In genomic region chr2:1976725-1977416, GRCh38 we compare ENCODE assay signal across 14 cellular contexts.
"Had no signal": no experiment of that assay in that cellular context is flagged by ENCODE, and none has a peak within 500 bp of the region (broad histone marks: within the 10 kb centered on the region; RNA-seq: fewer than 3 reads in every experiment).

No MANE protein-coding gene starts in this region.

- H3K9me3 ChIP-seq: transverse colon, uterus had no signal

- H3K27me3 ChIP-seq: transverse colon, uterus had no signal

- H3K4me3 ChIP-seq: transverse colon, uterus had no signal

- H3K4me1 ChIP-seq: transverse colon, uterus had no signal

- H3K27ac ChIP-seq: epithelial cell of prostate, transverse colon, uterus had no signal

- ATAC-seq: activated CD8-positive, alpha-beta T cell treated with anti-CD3 and anti-CD28 coated beads for 36 hours; stimulated activated naive CD8-positive, alpha-beta T cell treated with anti-CD3 and anti-CD28 coated beads, Interleukin-15, Interleukin-2, amounts not matched to agents 100 U/mL and 50 U/mL, for 24 hours had no signal

- DNase-seq: activated CD4-positive, alpha-beta T cell treated with anti-CD3 and anti-CD28 coated beads for 48 hours; activated CD4-positive, CD25-positive, alpha-beta regulatory T cell; activated CD8-positive, alpha-beta T cell treated with anti-CD3 and anti-CD28 coated beads for 36 hours; activated naive CD4-positive, alpha-beta T cell treated with anti-CD3 and anti-CD28 coated beads for 36 hours; activated T-cell treated with anti-CD3 and anti-CD28 coated beads, Interleukin-2, amount 50 U/mL, for 24 hours; midbrain; nucleus accumbens; stimulated activated CD4-positive, alpha-beta T cell treated with anti-CD3 and anti-CD28 coated beads, Interleukin-2, amount 100 ng/mL, for 24 hours; stimulated activated naive CD8-positive, alpha-beta T cell treated with anti-CD3 and anti-CD28 coated beads, Interleukin-15, Interleukin-2, amounts not matched to agents 100 U/mL and 50 U/mL, for 24 hours; T-helper 1 cell; T-helper 9 cell; transverse colon; uterus had no signal

- H3K36me3 ChIP-seq: transverse colon, uterus had no signal
